In genomic region chr12:123937707-123938600, GRCh38 we compare ENCODE assay signal across 8 cellular contexts. TPM values are rescaled to one million over a fixed set of nuclear protein-coding genes. Genes with fewer than 3 reads are reported as not detected.
DNase-seq lines count a peak whose midpoint lies in the region; ATAC-seq and TF ChIP-seq lines count a peak whose summit lies in the region.

No MANE protein-coding gene starts in this region.

- TF ChIP-seq CTCF in chondrocyte (IDR thresholded peaks at IDR 0.05): no peak

- intact Hi-C loops in activated CD4-positive, alpha-beta T cell treated with anti-CD3 and anti-CD28 coated beads, Interleukin-2, amount 10 ng/mL, durations not matched to agents 24 days and 14 days (cut with micrococcal nuclease): loop anchor here (5.0 kb wide), 1 partner anchor 34 kb away; the partner anchor contains the start of genes CCDC92 and ZNF664

- peak overlapping the region; percentile 86 for H3K27ac Mint-ChIP-seq in activated CD4-positive, alpha-beta T cell treated with anti-CD3 and anti-CD28 coated beads, Interleukin-2, amount 10 ng/mL, durations not matched to agents 24 days and 14 days
- H3K27ac Mint-ChIP-seq in chondrocyte (ENCODE audit: unreplicated experiment): peak overlapping the region; percentile 80

- TF ChIP-seq POLR2A in erythroblast (IDR thresholded peaks at IDR 0.05; ENCODE audit: low read length): no peak

- H3K4me3 Mint-ChIP-seq in activated CD4-positive, alpha-beta T cell treated with anti-CD3 and anti-CD28 coated beads, Interleukin-2, amount 10 ng/mL, durations not matched to agents 24 days and 14 days: peak overlapping the region; percentile 86
- no peak overlapping the region for H3K4me3 Mint-ChIP-seq in chondrocyte (ENCODE audit: unreplicated experiment)

- peaks cover 16% of the 10 kb centered on the region for H3K36me3 Mint-ChIP-seq in activated CD4-positive, alpha-beta T cell treated with anti-CD3 and anti-CD28 coated beads, Interleukin-2, amount 10 ng/mL, durations not matched to agents 24 days and 14 days (ENCODE audit: low read depth)
- peaks cover 41% of the 10 kb centered on the region for H3K36me3 Mint-ChIP-seq in chondrocyte (ENCODE audit: low read depth)

- peak; percentile 34 for DNase-seq in GDM1 (lab: John Stamatoyannopoulos, UW)
- peak; percentile 86 for DNase-seq in activated CD4-positive, alpha-beta T cell treated with anti-CD3 and anti-CD28 coated beads, Interleukin-2, amount 10 ng/mL, durations not matched to agents 24 days and 14 days
- DNase-seq in chondrocyte (ENCODE audit: low spot score): no peak
- peak in 2 of 3 donors; percentile 26 to 45 for DNase-seq in stimulated activated CD4-positive, alpha-beta T cell treated with anti-CD3 and anti-CD28 coated beads, Interleukin-12 subunit alpha, Interleukin-12 subunit beta, amount 100 ng/mL, for 48 hours (ENCODE audit: low read depth in 2 of 3, low spot score in 1 of 3)
- no peak for DNase-seq in erythroblast (lab: John Stamatoyannopoulos, UW)
- no peak for DNase-seq in SK-N-DZ (ENCODE audit: low spot score)

- H3K9me3 Mint-ChIP-seq in activated CD4-positive, alpha-beta T cell treated with anti-CD3 and anti-CD28 coated beads, Interleukin-2, amount 10 ng/mL, durations not matched to agents 24 days and 14 days: no peaks in the 10 kb centered on the region
- H3K9me3 Mint-ChIP-seq in chondrocyte (ENCODE audit: low read depth): peaks cover 4% of the 10 kb centered on the region

- H3K27me3 Mint-ChIP-seq in activated CD4-positive, alpha-beta T cell treated with anti-CD3 and anti-CD28 coated beads, Interleukin-2, amount 10 ng/mL, durations not matched to agents 24 days and 14 days: peaks cover 4% of the 10 kb centered on the region
- H3K27me3 Mint-ChIP-seq in chondrocyte (ENCODE audit: low read depth): no peaks in the 10 kb centered on the region

- H3K4me1 Mint-ChIP-seq in activated CD4-positive, alpha-beta T cell treated with anti-CD3 and anti-CD28 coated beads, Interleukin-2, amount 10 ng/mL, durations not matched to agents 24 days and 14 days: peaks cover 20% of the 10 kb centered on the region
- peaks cover 36% of the 10 kb centered on the region for H3K4me1 Mint-ChIP-seq in chondrocyte (ENCODE audit: low read depth)

- ATAC-seq in HG02840 (IDR thresholded peaks at IDR 0.05; ENCODE audit: low FRiP score, unreplicated experiment) (no peak), GM18520 (IDR thresholded peaks at IDR 0.05; ENCODE audit: unreplicated experiment) (no peak)

RNA-seq across cellular contexts. Expression of gene CCDC92, which starts 34.7 kb away (rescaled TPM):
- total RNA-seq in activated CD4-positive, alpha-beta T cell treated with anti-CD3 and anti-CD28 coated beads, Interleukin-2, amount 10 ng/mL, durations not matched to agents 24 days and 14 days: 7.3 and 7.5 TPM in 2 replicates
- total RNA-seq in chondrocyte: 63.0 to 74.7 TPM (median 68.8 TPM) in 3 replicates
- polyA plus RNA-seq in SK-N-DZ (2014; cell fraction: cytosol; rRNA removed): 14.0 and 15.3 TPM in 2 replicates
- 14.5 and 22.4 TPM in 2 replicates for polyA plus RNA-seq in SK-N-DZ (2014; cell fraction: nucleus; rRNA removed)

RNA-seq across cellular contexts. Expression of gene ZNF664, which starts 35.1 kb away (rescaled TPM):
- total RNA-seq in activated CD4-positive, alpha-beta T cell treated with anti-CD3 and anti-CD28 coated beads, Interleukin-2, amount 10 ng/mL, durations not matched to agents 24 days and 14 days: 63.2 and 69.3 TPM in 2 replicates
- 86.7 to 99.8 TPM (median 88.0 TPM) in 3 replicates for total RNA-seq in chondrocyte
- polyA plus RNA-seq in SK-N-DZ (2014; cell fraction: cytosol; rRNA removed): 152 and 158 TPM in 2 replicates
- 93.4 and 537 TPM in 2 replicates for polyA plus RNA-seq in SK-N-DZ (2014; cell fraction: nucleus; rRNA removed)

Comparison
In these comparisons a context has a peak if more than half of its experiments do, and no peak if none do; other contexts are left out.
1. DNase-seq: peak in GDM1 (single experiment), activated CD4-positive, alpha-beta T cell treated with anti-CD3 and anti-CD28 coated beads, Interleukin-2, amount 10 ng/mL, durations not matched to agents 24 days and 14 days (single experiment) and stimulated activated CD4-positive, alpha-beta T cell treated with anti-CD3 and anti-CD28 coated beads, Interleukin-12 subunit alpha, Interleukin-12 subunit beta, amount 100 ng/mL, for 48 hours (2 of 3); none in chondrocyte (single experiment), erythroblast (0 of 2) and SK-N-DZ (single experiment).